8 cellular contexts compared by ENCODE assay signal in genomic region chr12:89203144-89203543, GRCh38.
"Had no signal": no experiment of that assay in that cellular context is flagged by ENCODE, and none has a peak within 500 bp of the region (broad histone marks: within the 10 kb centered on the region; RNA-seq: fewer than 3 reads in every experiment).

No MANE protein-coding gene starts in this region.

- H3K4me3 Mint-ChIP-seq: GM23338, H9, HFFc6, IgD-negative memory B cell had no signal

- H3K4me3 ChIP-seq: GM23338, K562 had no signal

- H3K27me3 Mint-ChIP-seq: IgD-negative memory B cell had no signal

- H3K27ac Mint-ChIP-seq: GM23338, H9, HFFc6, IgD-negative memory B cell had no signal

- ATAC-seq: GM23338, HepG2, K562 had no signal

- H3K27ac ChIP-seq: HL-60 had no signal

- H2AFZ ChIP-seq: GM23338 had no signal

- DNase-seq: H9, HCEC 1CT, HFFc6 had no signal

- H3K36me3 Mint-ChIP-seq: IgD-negative memory B cell had no signal

- H3K9me3 Mint-ChIP-seq: GM23338, H9, HFFc6, IgD-negative memory B cell had no signal

- H3K4me2 ChIP-seq: GM23338 had no signal

- H3K4me1 Mint-ChIP-seq: GM23338, H9 had no signal
